Comparison of ENCODE assay signal across 1 cellular context in genomic region chr12:55935742-55936151, GRCh38.
TF ChIP-seq lines count a peak whose summit lies in the region.

No MANE protein-coding gene starts in this region.

TF ChIP-seq in GM23338, 12 proteins besides CTCF, POLR2A, EP300 and RAD21 (continued from another document):
- TF ChIP-seq ZNF462 (CRISPR knock-in tag; IDR thresholded peaks at IDR 0.05): no peak
- no peak for TF ChIP-seq REST (IDR thresholded peaks at IDR 0.05; ENCODE audit: unreplicated experiment)
- no peak for TF ChIP-seq ETS1 (IDR thresholded peaks at IDR 0.05)
- no peak for TF ChIP-seq NANOG (IDR thresholded peaks at IDR 0.05; ENCODE audit: borderline replicate concordance)
- no peak for TF ChIP-seq EZH2 (IDR thresholded peaks at IDR 0.05; ENCODE audit: low read depth, unreplicated experiment)
- TF ChIP-seq ZNF114 (CRISPR knock-in tag; IDR thresholded peaks at IDR 0.05): no peak
- TF ChIP-seq STAT1 (IDR thresholded peaks at IDR 0.05; ENCODE audit: unreplicated experiment): no peak
